In genomic region chr14:75804570-75805275, GRCh38 we compare ENCODE assay signal across 19 cellular contexts.
DNase-seq lines count a peak whose midpoint lies in the region; ATAC-seq and TF ChIP-seq lines count a peak whose summit lies in the region.
"Had no signal": no experiment of that assay in that cellular context is flagged by ENCODE, and none has a peak within 500 bp of the region (broad histone marks: within the 10 kb centered on the region; RNA-seq: fewer than 3 reads in every experiment).

No MANE protein-coding gene starts in this region.

- H3K9me3 Mint-ChIP-seq in CD8-positive, alpha-beta T cell = no peaks in the 10 kb centered on the region

- POLR2A ChIA-PET in CD8-positive, alpha-beta T cell (lab: Charles Lee) = no interaction called here

- no peaks in the 10 kb centered on the region for H3K36me3 ChIP-seq in CD8-positive, alpha-beta T cell (ENCODE audit: insufficient read depth, low read length)
- no peaks in the 10 kb centered on the region for H3K36me3 ChIP-seq in skeletal muscle tissue (ENCODE audit: control insufficient read depth in 3 of 3, insufficient read depth in 3 of 3, low read length in 3 of 3)
- H3K36me3 ChIP-seq: HAP-1 had no signal

- H3K4me1 ChIP-seq in CD8-positive, alpha-beta T cell (ENCODE audit: insufficient read depth, low read length) = no peaks in the 10 kb centered on the region
- no peaks in the 10 kb centered on the region for H3K4me1 ChIP-seq in right cardiac atrium (ENCODE audit: control insufficient read depth, insufficient read depth, low read length)
- peaks cover 0 to 18% (median 6%) of the 10 kb centered on the region in 3 donors for H3K4me1 ChIP-seq in skeletal muscle tissue (ENCODE audit: control insufficient read depth in 3 of 3, insufficient read depth in 3 of 3, low read length in 3 of 3)
- H3K4me1 ChIP-seq: A549, Caco-2, HAP-1 had no signal

- H3K27ac ChIP-seq in CD8-positive, alpha-beta T cell (ENCODE audit: low read depth, low read length) = no peak overlapping the region
- peak overlapping the region; percentile 49 for H3K27ac ChIP-seq in right cardiac atrium (ENCODE audit: low read length)
- peak overlapping the region; percentile 17 for H3K27ac ChIP-seq in skeletal muscle tissue (ENCODE audit: low read depth, low read length)
- H3K27ac ChIP-seq in caudate nucleus (ENCODE audit: low read depth, low read length) = no peak overlapping the region
- H3K27ac ChIP-seq: A549, C4-2B had no signal

- ATAC-seq in CD8-positive, alpha-beta T cell = no peak
- ATAC-seq in right cardiac atrium = peak; percentile 68 to 74
- ATAC-seq: A549, Panc1 had no signal

- TF ChIP-seq CTCF in CD8-positive, alpha-beta T cell (IDR thresholded peaks at IDR 0.05) = no peak

- 35% methylated on average over 2 of the region's 2 CpGs for WGBS in right cardiac atrium

- no peak overlapping the region for H3K4me3 ChIP-seq in CD8-positive, alpha-beta T cell (ENCODE audit: low read depth, low read length)
- no peak overlapping the region for H3K4me3 ChIP-seq in right cardiac atrium (ENCODE audit: low read length)
- H3K4me3 ChIP-seq in skeletal muscle tissue (ENCODE audit: low read length in 3 of 3) = no peak overlapping the region
- H3K4me3 ChIP-seq: A549, HAP-1 had no signal

- H3K9ac ChIP-seq in skeletal muscle tissue (ENCODE audit: low read depth in 1 of 3, low read length in 3 of 3) = no peak overlapping the region

- no peak overlapping the region for H3K4me3 Mint-ChIP-seq in CD8-positive, alpha-beta T cell

- H3K27me3 ChIP-seq in CD8-positive, alpha-beta T cell (ENCODE audit: insufficient read depth, low read length) = no peaks in the 10 kb centered on the region
- no peaks in the 10 kb centered on the region for H3K27me3 ChIP-seq in right cardiac atrium (ENCODE audit: control insufficient read depth, insufficient read depth)
- H3K27me3 ChIP-seq in skeletal muscle tissue (ENCODE audit: control insufficient read depth in 3 of 3, insufficient read depth in 3 of 3, low read length in 3 of 3) = no peaks in the 10 kb centered on the region

- no peaks in the 10 kb centered on the region for H3K9me3 ChIP-seq in CD8-positive, alpha-beta T cell (ENCODE audit: low read length)
- no peaks in the 10 kb centered on the region for H3K9me3 ChIP-seq in right cardiac atrium (ENCODE audit: control insufficient read depth, low read length)
- no peaks in the 10 kb centered on the region for H3K9me3 ChIP-seq in skeletal muscle tissue (ENCODE audit: control insufficient read depth in 3 of 3, low read length in 3 of 3)
- H3K9me3 ChIP-seq: Caco-2, HAP-1 had no signal

- H3K4me1 Mint-ChIP-seq in CD8-positive, alpha-beta T cell (ENCODE audit: low read depth) = no peaks in the 10 kb centered on the region

- no peak for DNase-seq in CD8-positive, alpha-beta T cell
- DNase-seq in fibroblast of peridontal ligament (ENCODE audit: extremely low read depth) = peak; percentile 25
- no peak for DNase-seq in right cardiac atrium
- DNase-seq in caudate nucleus (lab: John Stamatoyannopoulos, UW) = no peak
- DNase-seq in middle frontal gyrus (ENCODE audit: extremely low spot score, low spot score) = no peak
- no peak for DNase-seq in NCI-H2196 treated with DMSO at 0.1 percent for 48 hours (lab: John Stamatoyannopoulos, UW; ENCODE audit: unreplicated experiment)
- DNase-seq: Caco-2, DMS53, Karpas-422, MM.1S, NCI-H1105, NCI-H187, NCI-H446 treated with DMSO at 0.1 percent for 48 hours, NCI-H748 treated with DMSO at 0.1 percent for 48 hours had no signal

- H3K27ac Mint-ChIP-seq in CD8-positive, alpha-beta T cell = peak overlapping the region; percentile 8

- intact Hi-C loops in CD8-positive, alpha-beta T cell (cut with DNase I, micrococcal nuclease) = no loop called here
- intact Hi-C loops in right cardiac atrium (cut with DNase I) = loop anchor here in 1 of 4 donors (10.0 kb wide), 1 partner anchor 170 kb away; no protein-coding TSS in a partner anchor

- CTCF ChIA-PET in CD8-positive, alpha-beta T cell (lab: Charles Lee) = no interaction called here

- H3K27me3 Mint-ChIP-seq in CD8-positive, alpha-beta T cell (ENCODE audit: low read depth) = no peaks in the 10 kb centered on the region

- peaks cover 53% of the 10 kb centered on the region for H3K36me3 Mint-ChIP-seq in CD8-positive, alpha-beta T cell

Comparison
In these comparisons a context has a peak if more than half of its experiments do, and no peak if none do; other contexts are left out.
1. H3K27ac ChIP-seq: peak in right cardiac atrium (single experiment) and skeletal muscle tissue (single experiment); none in CD8-positive, alpha-beta T cell (single experiment) and caudate nucleus (single experiment).